In genomic region chr16:89902980-89903379, GRCh38 we compare ENCODE assay signal across 25 cellular contexts.
"Had no signal": no experiment of that assay in that cellular context is flagged by ENCODE, and none has a peak within 500 bp of the region (broad histone marks: within the 10 kb centered on the region; RNA-seq: fewer than 3 reads in every experiment).

No MANE protein-coding gene starts in this region.

- H3K36me3 Mint-ChIP-seq: activated naive CD8-positive, alpha-beta T cell had no signal

- H3K4me1 ChIP-seq: adrenal gland, breast epithelium, colonic mucosa, gastroesophageal sphincter, heart left ventricle, right lobe of liver, transverse colon, vagina had no signal

- H3K27me3 Mint-ChIP-seq: activated naive CD8-positive, alpha-beta T cell; activated T-helper 17 cell treated with anti-CD3 and anti-CD28 coated beads, Interleukin-2, amount 50 U/mL, for 72 hours; central memory CD8-positive, alpha-beta T cell; effector memory CD8-positive, alpha-beta T cell; stimulated activated naive B cell treated with anti-CD40 and anti-IgM and Interleukin-4, amounts not matched to agents 10 μg/mL and 1 μg/mL and 100 μg/mL, for 72 hours; T-cell had no signal

- H3K9me3 Mint-ChIP-seq: activated T-helper 17 cell treated with anti-CD3 and anti-CD28 coated beads, Interleukin-2, amount 50 U/mL, for 72 hours; central memory CD8-positive, alpha-beta T cell; effector memory CD8-positive, alpha-beta T cell; nephron; stimulated activated naive B cell treated with anti-CD40 and anti-IgM and Interleukin-4, amounts not matched to agents 10 μg/mL and 1 μg/mL and 100 μg/mL, for 72 hours; T-cell had no signal

- H3K27me3 ChIP-seq: adrenal gland, breast epithelium, colonic mucosa, dorsolateral prefrontal cortex, esophagus squamous epithelium, gastroesophageal sphincter, heart left ventricle, right lobe of liver, transverse colon, vagina had no signal

- H3K4me1 Mint-ChIP-seq: activated T-helper 17 cell treated with anti-CD3 and anti-CD28 coated beads, Interleukin-2, amount 50 U/mL, for 72 hours; central memory CD8-positive, alpha-beta T cell; nephron; T-cell had no signal

- ATAC-seq: activated T-helper 17 cell treated with anti-CD3 and anti-CD28 coated beads, Interleukin-2, amount 50 U/mL, for 72 hours; effector memory CD8-positive, alpha-beta T cell; gastroesophageal sphincter; stimulated activated naive B cell treated with anti-CD40 and anti-IgM and Interleukin-4, amounts not matched to agents 10 μg/mL and 1 μg/mL and 100 μg/mL, for 72 hours; T-cell had no signal

- H3K27ac Mint-ChIP-seq: activated naive CD8-positive, alpha-beta T cell; activated T-helper 17 cell treated with anti-CD3 and anti-CD28 coated beads, Interleukin-2, amount 50 U/mL, for 72 hours; effector memory CD8-positive, alpha-beta T cell; nephron; stimulated activated naive B cell treated with anti-CD40 and anti-IgM and Interleukin-4, amounts not matched to agents 10 μg/mL and 1 μg/mL and 100 μg/mL, for 72 hours; T-cell had no signal

- DNase-seq: activated CD4-positive, alpha-beta T cell treated with anti-CD3 and anti-CD28 coated beads for 1 hour; activated CD4-positive, alpha-beta T cell treated with anti-CD3 and anti-CD28 coated beads, Interleukin-2, amount 50 U/mL, for 1 hour; activated naive CD4-positive, alpha-beta T cell; activated T-cell treated with anti-CD3 and anti-CD28 coated beads, Interleukin-2, amount 50 U/mL, for 1 hour; adrenal gland; colonic mucosa; dorsolateral prefrontal cortex; effector memory CD8-positive, alpha-beta T cell; esophagus squamous epithelium; right lobe of liver; small intestine; stimulated activated CD4-positive, alpha-beta T cell treated with anti-CD3 and anti-CD28 coated beads, Interleukin-15, amount 100 ng/mL, for 24 hours; stimulated activated CD8-positive, alpha-beta memory T cell treated with anti-CD3 and anti-CD28 coated beads, Interleukin-4, amount 100 ng/mL, for 48 hours; stimulated activated naive B cell treated with anti-CD40 and anti-IgM and Interleukin-4, amounts not matched to agents 10 μg/mL and 1 μg/mL and 100 μg/mL, for 72 hours; T-cell; transverse colon; WERI-Rb-1 had no signal

- H3K4me3 Mint-ChIP-seq: activated naive CD8-positive, alpha-beta T cell; activated T-helper 17 cell treated with anti-CD3 and anti-CD28 coated beads, Interleukin-2, amount 50 U/mL, for 72 hours; central memory CD8-positive, alpha-beta T cell; effector memory CD8-positive, alpha-beta T cell; nephron; stimulated activated naive B cell treated with anti-CD40 and anti-IgM and Interleukin-4, amounts not matched to agents 10 μg/mL and 1 μg/mL and 100 μg/mL, for 72 hours; T-cell had no signal

- H3K36me3 ChIP-seq: breast epithelium, WERI-Rb-1 had no signal

- H3K4me3 ChIP-seq: adrenal gland, breast epithelium, colonic mucosa, dorsolateral prefrontal cortex, esophagus squamous epithelium, gastroesophageal sphincter, heart left ventricle, right lobe of liver, transverse colon, vagina had no signal

- H3K27ac ChIP-seq: adrenal gland, breast epithelium, colonic mucosa, gastroesophageal sphincter, right lobe of liver, transverse colon, vagina, WERI-Rb-1 had no signal

- H3K9me3 ChIP-seq: adrenal gland, breast epithelium, colonic mucosa, esophagus squamous epithelium, gastroesophageal sphincter, heart left ventricle, right lobe of liver, transverse colon, vagina had no signal
